In the genomic region with DNA sequence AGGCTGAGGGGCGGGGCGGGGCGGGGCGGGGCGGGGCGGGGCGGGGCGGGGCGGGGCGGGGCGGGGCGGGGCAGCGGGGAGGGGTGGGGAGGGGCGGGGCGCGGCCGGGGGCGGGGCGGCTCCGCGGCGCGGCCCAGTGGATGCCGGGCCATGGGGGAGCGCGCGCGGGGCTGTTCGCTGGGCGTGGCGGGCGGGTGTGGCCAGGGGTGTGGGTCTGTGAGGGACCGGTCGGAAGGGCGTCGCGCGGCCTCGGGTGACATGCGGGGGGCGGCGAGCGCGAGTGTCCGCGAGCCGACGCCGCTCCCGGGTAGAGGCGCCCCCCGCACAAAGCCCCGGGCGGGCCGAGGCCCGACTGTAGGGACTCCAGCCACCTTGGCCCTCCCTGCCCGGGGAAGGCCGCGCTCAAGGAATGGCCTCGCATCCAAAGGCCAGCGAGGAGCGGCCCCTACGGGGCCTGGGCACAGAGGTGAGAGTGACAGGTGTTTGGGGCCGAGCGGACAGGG, we compare ENCODE assay signal across 7 cellular contexts. TPM values are rescaled to one million over a fixed set of nuclear protein-coding genes. Genes with fewer than 3 reads are reported as not detected.
DNase-seq lines count a peak whose midpoint lies in the region; ATAC-seq, FAIRE-seq and TF ChIP-seq lines count a peak whose summit lies in the region.

A gene (plus strand): TSS at position 188 of the 503 bp plus-strand sequence. CDS start 71 bp downstream, at position 259.

- H3K27ac ChIP-seq in PC-3 (ENCODE audit: low read length): no peak within 1 kb of the TSS
- peak within 1 kb of the TSS; percentile 49 for H3K27ac ChIP-seq in keratinocyte (ENCODE audit: control insufficient read depth, insufficient read depth, low read length)

- peak; percentile 63 for ATAC-seq in HG02798 (IDR thresholded peaks at IDR 0.05; ENCODE audit: poor library complexity, unreplicated experiment)
- ATAC-seq in PC-3: peak; percentile 38

- H3K9me3 ChIP-seq in PC-3 (ENCODE audit: low read length) (peaks cover 59% of the 10 kb centered on the region), keratinocyte (ENCODE audit: control insufficient read depth, low read depth, low read length) (no peaks in the 10 kb centered on the region)

- peak within 1 kb of the TSS; percentile 14; the same call in 1 of the 2 replicates for H2AFZ ChIP-seq in PC-3 (ENCODE audit: low read length)
- H2AFZ ChIP-seq in keratinocyte (ENCODE audit: control insufficient read depth, low read length): peak within 1 kb of the TSS; percentile 95

- no peaks in the 10 kb centered on the region for H3K9me1 ChIP-seq in keratinocyte (ENCODE audit: control insufficient read depth, extremely low read depth, insufficient read depth, low read length)

- POLR2A ChIA-PET in PC-3 (lab: Charles Lee; ENCODE audit: unreplicated experiment): no interaction called here

- no peak for TF ChIP-seq POLR2A in GM12892 (IDR thresholded peaks at IDR 0.05; ENCODE audit: low read depth, low read length)

- H3K4me1 ChIP-seq in PC-3 (ENCODE audit: insufficient read depth, low read length) (no peaks in the 10 kb centered on the region), keratinocyte (ENCODE audit: control insufficient read depth, extremely low read depth, insufficient read depth, low read length) (peaks cover 4% of the 10 kb centered on the region)

- H3K9ac ChIP-seq in PC-3 (ENCODE audit: low read length) (no peak within 1 kb of the TSS), keratinocyte (ENCODE audit: control insufficient read depth, extremely low read depth, insufficient read depth, low read length) (peak within 1 kb of the TSS; percentile 72)

- H3K79me2 ChIP-seq in PC-3 (ENCODE audit: low read length): no peaks in the 10 kb centered on the region
- peaks cover 1% of the 10 kb centered on the region for H3K79me2 ChIP-seq in keratinocyte (ENCODE audit: control insufficient read depth, insufficient read depth, low read length)

- CTCF ChIA-PET in PC-3 (lab: Charles Lee): no interaction called here

- no TSS peak for BruUV-seq in PC-3 (replicated peaks; lab: Mats Ljungman, UMichigan)

- peak within 1 kb of the TSS; percentile 93 to 98 (median 96) for H3K4me3 Mint-ChIP-seq in brain

- no peaks in the 10 kb centered on the region for H3K9me2 ChIP-seq in PC-3 (replicated peaks; ENCODE audit: low read length)

- H3K27me3 Mint-ChIP-seq in brain: peaks cover 5% of the 10 kb centered on the region

- H3F3A ChIP-seq in PC-3 (ENCODE audit: low read length, unreplicated experiment): no peaks in the 10 kb centered on the region

- H3K9me3 Mint-ChIP-seq in brain: peaks cover 49 to 79% (median 65%) of the 10 kb centered on the region in 5 experiments

- peaks cover 83% of the 10 kb centered on the region for H3K36me3 Mint-ChIP-seq in brain

- H3K27ac Mint-ChIP-seq in brain: peak within 1 kb of the TSS; percentile 92 to 100 (median 99)

- H3K27me3 ChIP-seq in PC-3 (ENCODE audit: low read length) (no peaks in the 10 kb centered on the region), keratinocyte (ENCODE audit: control insufficient read depth, extremely low read depth, insufficient read depth, low read length) (no peaks in the 10 kb centered on the region)

- H3K4me2 ChIP-seq in PC-3 (ENCODE audit: low read length) (no peak within 1 kb of the TSS), keratinocyte (ENCODE audit: control insufficient read depth, extremely low read depth, insufficient read depth, low read depth, low read length) (peak within 1 kb of the TSS; percentile 92)

- FAIRE-seq in GM12892 (lab: Jason Lieb, UNC): no peak
- FAIRE-seq in keratinocyte (lab: Jason Lieb, UNC): no peak

- peak within 1 kb of the TSS; percentile 54; the same call in 1 of the 2 replicates for H3K4me3 ChIP-seq in PC-3 (ENCODE audit: low read length)
- H3K4me3 ChIP-seq in keratinocyte (ENCODE audit: control insufficient read depth in 2 of 3, extremely low read depth in 1 of 3, insufficient read depth in 2 of 3, low read depth in 1 of 3, low read length in 3 of 3): peak within 1 kb of the TSS; percentile 74 to 83 (median 75)

- intact Hi-C loops in PC-3 (cut with micrococcal nuclease): no loop called here

- dilution Hi-C loops in keratinocyte (cut with MboI; ENCODE audit: extremely low pct_ligation_motif_present, low sequenced_read_pairs): no loop called here

- H3K4me1 Mint-ChIP-seq in brain: peaks cover 42% of the 10 kb centered on the region

- TF ChIP-seq CTCF in PC-3 (conservative IDR thresholded peaks at IDR 0.05; ENCODE audit: low read depth, low read length): no peak
- no peak for TF ChIP-seq CTCF in brain (conservative IDR thresholded peaks at IDR 0.05)
- TF ChIP-seq CTCF in keratinocyte (optimal IDR thresholded peaks at IDR 0.05 in 1 of 3, IDR thresholded peaks at IDR 0.05 in 1 of 3, conservative IDR thresholded peaks at IDR 0.05 in 1 of 3; ENCODE audit: extremely low read depth in 1 of 3, insufficient read depth in 2 of 3, low read length in 3 of 3): no peak

- H3K36me3 ChIP-seq in PC-3 (ENCODE audit: low read depth, low read length) (0 out of 2 replicates have a peak, but pooled peaks cover 3% of the 10 kb centered on the region), keratinocyte (ENCODE audit: control insufficient read depth in 2 of 2, extremely low read depth in 1 of 2, insufficient read depth in 2 of 2, low read length in 2 of 2) (peaks cover 0 to 4% of the 10 kb centered on the region in 2 experiments)

- no peaks in the 10 kb centered on the region for H4K20me1 ChIP-seq in PC-3 (ENCODE audit: low read length)
- H4K20me1 ChIP-seq in keratinocyte (ENCODE audit: control insufficient read depth, extremely low read depth, insufficient read depth, low read length): no peaks in the 10 kb centered on the region

- DNase-seq in GM12892 (ENCODE audit: insufficient read length) (peak; percentile 8), PC-3 (no peak), keratinocyte (ENCODE audit: low read depth, low spot score) (peak; percentile 13), globus pallidus (ENCODE audit: low spot score) (no peak)
- peak; percentile 75 for DNase-seq in stimulated activated CD4-positive, alpha-beta T cell treated with anti-CD3 and anti-CD28 coated beads, Interleukin-4, amount 100 ng/mL, for 24 hours

RNA-seq across cellular contexts. Expression of the gene that starts here (rescaled TPM):
- not detected for polyA plus RNA-seq in GM12892 (2012; ENCODE audit: missing spikeins)
- 0.58 and 2.2 TPM in 2 replicates for total RNA-seq in PC-3 (2014; rRNA removed)
- polyA plus RNA-seq in brain (ENCODE audit: insufficient read depth, low read depth, low replicate concordance) (5.8 TPM), keratinocyte (5.2 to 6.9 TPM (median 5.7 TPM) in 3 replicates)
- 2.3 TPM for polyA plus RNA-seq in keratinocyte (2011; ENCODE audit: low read depth)
- 3.2 and 8.4 TPM in 2 replicates for polyA plus RNA-seq in keratinocyte (2011; cell fraction: cytosol; rRNA removed)
- 10.6 and 12.3 TPM in 2 replicates for polyA plus RNA-seq in keratinocyte (2011; cell fraction: nucleus; rRNA removed)
- polyA plus RNA-seq in keratinocyte (2012; ENCODE audit: low replicate concordance): 4.5 and 5.0 TPM in 2 replicates
- polyA minus RNA-seq in keratinocyte: 0.72 to 7.7 TPM (median 4.8 TPM) in 3 replicates
- polyA minus RNA-seq in keratinocyte (2011; cell fraction: cytosol; rRNA and poly(A)+ RNA removed): 3.5 TPM
- polyA minus RNA-seq in keratinocyte (2011; cell fraction: nucleus; rRNA and poly(A)+ RNA removed): 7.4 TPM in 2 replicates

Comparison
In these comparisons a context has a peak if more than half of its experiments do, and no peak if none do; other contexts are left out.
1. DNase-seq: peak in GM12892 (single experiment), keratinocyte (single experiment) and stimulated activated CD4-positive, alpha-beta T cell treated with anti-CD3 and anti-CD28 coated beads, Interleukin-4, amount 100 ng/mL, for 24 hours (single experiment); none in PC-3 (single experiment) and globus pallidus (single experiment).